Comparison of ENCODE assay signal across 8 cellular contexts in genomic region chr18:79951545-79952456, GRCh38. TPM values are rescaled to one million over a fixed set of nuclear protein-coding genes. Genes with fewer than 3 reads are reported as not detected.
A peak's percentile ranks its signal among the peaks of the same experiment; 100 is the strongest.
DNase-seq lines count a peak whose midpoint lies in the region; ATAC-seq and TF ChIP-seq lines count a peak whose summit lies in the region.

SLC66A2 (minus strand) TSS chr18:79951653; CDS start chr18:79950926, 727 bp downstream.

- TF ChIP-seq CTCF in AG04450 (IDR thresholded peaks at IDR 0.05; ENCODE audit: low read depth, low read length): no peak
- TF ChIP-seq CTCF in lower lobe of right lung (IDR thresholded peaks at IDR 0.05): no peak

- intact Hi-C loops in activated CD4-positive, alpha-beta memory T cell treated with anti-CD3 and anti-CD28 coated beads for 36 hours (cut with micrococcal nuclease): loop anchor here (1.0 to 2.0 kb wide), 6 partner anchors 12 to 272 kb away; partner anchors contain the start of genes ADNP2, CTDP1, RBFA and TXNL4A
- intact Hi-C loops in lower lobe of right lung (cut with DNase I): no loop called here

- H3K9me3 ChIP-seq in AG04450 (ENCODE audit: control insufficient read depth, insufficient read depth, low read length): no peaks in the 10 kb centered on the region; the same call in 1 of the 2 replicates
- H3K9me3 ChIP-seq in lower lobe of right lung: no peaks in the 10 kb centered on the region

- H3K4me3 ChIP-seq in AG04450 (ENCODE audit: low read depth, low read length) (peak within 1 kb of the TSS; percentile 77), lower lobe of right lung (peak within 1 kb of the TSS; percentile 89)

- H3K36me3 Mint-ChIP-seq in activated CD4-positive, alpha-beta memory T cell treated with anti-CD3 and anti-CD28 coated beads for 36 hours: peaks cover 9% of the 10 kb centered on the region

- DNase-seq in AG04450 (ENCODE audit: low read depth, low spot score) (peak; percentile 47), NCI-H748 (lab: John Stamatoyannopoulos, UW; ENCODE audit: unreplicated experiment) (peak; percentile 87), ecto neural progenitor cell (ENCODE audit: low spot score) (peak; percentile 95), lower lobe of right lung (peak; percentile 95)
- DNase-seq in activated CD4-positive, alpha-beta memory T cell treated with anti-CD3 and anti-CD28 coated beads for 36 hours: peak; percentile 95
- DNase-seq in stimulated activated CD4-positive, alpha-beta T cell treated with anti-CD3 and anti-CD28 coated beads, TNF-alpha, amount 100 ng/mL, for 24 hours (ENCODE audit: low read depth in 3 of 3): peak; percentile 88 to 94 (median 93)

- ATAC-seq in GM18868 (IDR thresholded peaks at IDR 0.05; ENCODE audit: unreplicated experiment) (peak; percentile 80), HG03139 (IDR thresholded peaks at IDR 0.05; ENCODE audit: unreplicated experiment) (peak; percentile 84), lower lobe of right lung (peak; percentile 90 to 92)

- H3K27ac ChIP-seq in AG04450 (ENCODE audit: low read depth, low read length): no peak within 1 kb of the TSS
- H3K27ac ChIP-seq in lower lobe of right lung: peak within 1 kb of the TSS; percentile 84

- H3K4me1 ChIP-seq in lower lobe of right lung: peaks cover 50% of the 10 kb centered on the region

- H3K36me3 ChIP-seq in lower lobe of right lung: peaks cover 7% of the 10 kb centered on the region

- peak within 1 kb of the TSS; percentile 42 for H3K27ac Mint-ChIP-seq in activated CD4-positive, alpha-beta memory T cell treated with anti-CD3 and anti-CD28 coated beads for 36 hours

- H3K4me3 Mint-ChIP-seq in activated CD4-positive, alpha-beta memory T cell treated with anti-CD3 and anti-CD28 coated beads for 36 hours: peak within 1 kb of the TSS; percentile 79

- CTCF ChIA-PET in AG04450 (lab: Charles Lee): interaction anchor here (0.6 kb wide), 1 partner anchor 734 kb away, joined by 3 read pairs; no protein-coding TSS in a partner anchor
- CTCF ChIA-PET in activated CD4-positive, alpha-beta memory T cell treated with anti-CD3 and anti-CD28 coated beads for 36 hours (lab: Charles Lee): interaction anchor here (0.6 to 1.2 kb wide), 4 partner anchors 10 to 795 kb away, joined by 3 to 4 read pairs (median 4); no protein-coding TSS in a partner anchor

- H3K9me3 Mint-ChIP-seq in activated CD4-positive, alpha-beta memory T cell treated with anti-CD3 and anti-CD28 coated beads for 36 hours: no peaks in the 10 kb centered on the region

- H3K4me1 Mint-ChIP-seq in activated CD4-positive, alpha-beta memory T cell treated with anti-CD3 and anti-CD28 coated beads for 36 hours (ENCODE audit: low read depth): peaks cover 29% of the 10 kb centered on the region

- POLR2A ChIA-PET in AG04450 (lab: Yijun Ruan, JAX): interaction anchor here (0.6 to 1.3 kb wide), 7 partner anchors 8 to 199 kb away, joined by 3 to 7 read pairs (median 3); partner anchors contain the start of genes ADNP2, HSBP1L1 and RBFA
- POLR2A ChIA-PET in activated CD4-positive, alpha-beta memory T cell treated with anti-CD3 and anti-CD28 coated beads for 36 hours (lab: Charles Lee): interaction anchor here (1.1 to 2.3 kb wide), 4 partner anchors 9 to 36 kb away, joined by 3 to 12 read pairs (median 6); partner anchors contain the start of genes HSBP1L1 and TXNL4A

- H3K27me3 Mint-ChIP-seq in activated CD4-positive, alpha-beta memory T cell treated with anti-CD3 and anti-CD28 coated beads for 36 hours: no peaks in the 10 kb centered on the region

- H3K27me3 ChIP-seq in AG04450 (ENCODE audit: control insufficient read depth, insufficient read depth, low read length): no peaks in the 10 kb centered on the region
- H3K27me3 ChIP-seq in lower lobe of right lung (ENCODE audit: low read depth): no peaks in the 10 kb centered on the region

RNA-seq across cellular contexts. Expression of gene SLC66A2, which starts in this region (rescaled TPM):
- 13.9 and 18.1 TPM in 2 replicates for polyA plus RNA-seq in AG04450 (2011; rRNA removed)
- polyA minus RNA-seq in AG04450 (2011; rRNA and poly(A)+ RNA removed): 14.0 and 18.3 TPM in 2 replicates
- total RNA-seq in activated CD4-positive, alpha-beta memory T cell treated with anti-CD3 and anti-CD28 coated beads for 36 hours: 10 to 100 TPM; 27.2 to 29.5 TPM
- total RNA-seq in lower lobe of right lung: 54.2 TPM
